Comparison of ENCODE assay signal across 11 cellular contexts in genomic region chr16:17404903-17405691, GRCh38.
DNase-seq lines count a peak whose midpoint lies in the region; ATAC-seq and TF ChIP-seq lines count a peak whose summit lies in the region.
"Had no signal": no experiment of that assay in that cellular context is flagged by ENCODE, and none has a peak within 500 bp of the region (broad histone marks: within the 10 kb centered on the region; RNA-seq: fewer than 3 reads in every experiment).

No MANE protein-coding gene starts in this region.

- H3K36me3 Mint-ChIP-seq in activated CD8-positive, alpha-beta T cell treated with anti-CD3 and anti-CD28 coated beads, Interleukin-2, amount 10 ng/mL, durations not matched to agents 7 days and 5 days (ENCODE audit: low read depth), result peaks cover 50% of the 10 kb centered on the region
- H3K36me3 Mint-ChIP-seq in activated CD8-positive, alpha-beta T cell treated with anti-CD3 and anti-CD28 coated beads for 36 hours (ENCODE audit: low read depth), result peaks cover 2% of the 10 kb centered on the region
- no peaks in the 10 kb centered on the region for H3K36me3 Mint-ChIP-seq in endothelial cell (ENCODE audit: low read depth, unreplicated experiment)

- intact Hi-C loops in activated CD8-positive, alpha-beta T cell treated with anti-CD3 and anti-CD28 coated beads for 36 hours (cut with micrococcal nuclease), result no loop called here
- intact Hi-C loops in vagina (cut with DNase I), result loop anchor here (10.0 kb wide), 1 partner anchor 110 kb away; no protein-coding TSS in a partner anchor

- H3K27me3 Mint-ChIP-seq in activated CD8-positive, alpha-beta T cell treated with anti-CD3 and anti-CD28 coated beads, Interleukin-2, amount 10 ng/mL, durations not matched to agents 7 days and 5 days (ENCODE audit: low read depth), result no peaks in the 10 kb centered on the region
- no peaks in the 10 kb centered on the region for H3K27me3 Mint-ChIP-seq in activated CD8-positive, alpha-beta T cell treated with anti-CD3 and anti-CD28 coated beads for 36 hours
- peaks cover 1% of the 10 kb centered on the region for H3K27me3 Mint-ChIP-seq in endothelial cell (ENCODE audit: unreplicated experiment)
- H3K27me3 Mint-ChIP-seq: B cell; dendritic cell treated with granulocyte-macrophage colony-stimulating factor and Interleukin-4, amounts not matched to agents 40 ng/mL and 50 ng/mL, for 4 days had no signal

- no peak for DNase-seq in activated CD8-positive, alpha-beta T cell treated with anti-CD3 and anti-CD28 coated beads, Interleukin-2, amount 10 ng/mL, durations not matched to agents 7 days and 5 days
- DNase-seq in activated CD8-positive, alpha-beta T cell treated with anti-CD3 and anti-CD28 coated beads for 36 hours, result no peak
- DNase-seq in epidermal melanocyte (ENCODE audit: insufficient read length, low spot score), result peak; percentile 89
- DNase-seq in vagina (ENCODE audit: extremely low spot score in 2 of 2), result peak in 1 of 2 donors; percentile 92
- DNase-seq in erythroblast (lab: John Stamatoyannopoulos, UW), result no peak
- no peak for DNase-seq in endothelial cell (ENCODE audit: low spot score)
- no peak for DNase-seq in RKO (ENCODE audit: low spot score)

- H3K4me1 ChIP-seq in muscle layer of colon (ENCODE audit: insufficient read depth, low read length) (peaks cover 56% of the 10 kb centered on the region), vagina (peaks cover 51% of the 10 kb centered on the region)

- POLR2A ChIA-PET in activated CD8-positive, alpha-beta T cell treated with anti-CD3 and anti-CD28 coated beads, Interleukin-2, amount 10 ng/mL, durations not matched to agents 7 days and 5 days (lab: Charles Lee), result no interaction called here
- POLR2A ChIA-PET in activated CD8-positive, alpha-beta T cell treated with anti-CD3 and anti-CD28 coated beads for 36 hours (lab: Charles Lee), result interaction anchor here (1.7 kb wide), 1 partner anchor 11 kb away, joined by 7 read pairs; no protein-coding TSS in a partner anchor

- H3K9me3 ChIP-seq in muscle layer of colon (ENCODE audit: low read length) (no peaks in the 10 kb centered on the region), vagina (no peaks in the 10 kb centered on the region)

- H3K4me3 ChIP-seq in muscle layer of colon (ENCODE audit: low read depth in 1 of 2, low read length in 2 of 2) (no peak overlapping the region), vagina (no peak overlapping the region)

- TF ChIP-seq CTCF in activated CD8-positive, alpha-beta T cell treated with anti-CD3 and anti-CD28 coated beads for 36 hours (IDR thresholded peaks at IDR 0.05), result no peak
- TF ChIP-seq CTCF in vagina (IDR thresholded peaks at IDR 0.05) (no peak), endothelial cell (IDR thresholded peaks at IDR 0.05; ENCODE audit: unreplicated experiment) (no peak)

- H3K36me3 ChIP-seq in muscle layer of colon (ENCODE audit: insufficient read depth, low read length) (no peaks in the 10 kb centered on the region), vagina (no peaks in the 10 kb centered on the region)

- H3K27ac Mint-ChIP-seq in activated CD8-positive, alpha-beta T cell treated with anti-CD3 and anti-CD28 coated beads, Interleukin-2, amount 10 ng/mL, durations not matched to agents 7 days and 5 days, result peak overlapping the region; percentile 34
- H3K27ac Mint-ChIP-seq in activated CD8-positive, alpha-beta T cell treated with anti-CD3 and anti-CD28 coated beads for 36 hours, result no peak overlapping the region
- H3K27ac Mint-ChIP-seq in endothelial cell (ENCODE audit: unreplicated experiment), result no peak overlapping the region
- H3K27ac Mint-ChIP-seq: B cell; dendritic cell treated with granulocyte-macrophage colony-stimulating factor and Interleukin-4, amounts not matched to agents 40 ng/mL and 50 ng/mL, for 4 days; T-helper 1 cell treated with Interleukin-12 subunit alpha and Interleukin-12 subunit beta and Interleukin-4 antibody, amounts not matched to agents 30 μg/mL and 1 μg/mL, for 36 hours had no signal

- peak overlapping the region; percentile 82 for H3K27ac ChIP-seq in muscle layer of colon (ENCODE audit: low read depth, low read length)
- H3K27ac ChIP-seq in vagina, result peak overlapping the region; percentile 87

- CTCF ChIA-PET in activated CD8-positive, alpha-beta T cell treated with anti-CD3 and anti-CD28 coated beads, Interleukin-2, amount 10 ng/mL, durations not matched to agents 7 days and 5 days (lab: Charles Lee), result interaction anchor here (1.6 kb wide), 1 partner anchor 11 kb away, joined by 7 read pairs; no protein-coding TSS in a partner anchor
- CTCF ChIA-PET in activated CD8-positive, alpha-beta T cell treated with anti-CD3 and anti-CD28 coated beads for 36 hours (lab: Charles Lee), result interaction anchor here (0.9 kb wide), 1 partner anchor 17 kb away, joined by 3 read pairs; no protein-coding TSS in a partner anchor

- H3K9me3 Mint-ChIP-seq in activated CD8-positive, alpha-beta T cell treated with anti-CD3 and anti-CD28 coated beads, Interleukin-2, amount 10 ng/mL, durations not matched to agents 7 days and 5 days (ENCODE audit: insufficient read depth), result no peaks in the 10 kb centered on the region
- peaks cover 4% of the 10 kb centered on the region for H3K9me3 Mint-ChIP-seq in activated CD8-positive, alpha-beta T cell treated with anti-CD3 and anti-CD28 coated beads for 36 hours
- H3K9me3 Mint-ChIP-seq in endothelial cell (ENCODE audit: unreplicated experiment), result no peaks in the 10 kb centered on the region
- H3K9me3 Mint-ChIP-seq: dendritic cell treated with granulocyte-macrophage colony-stimulating factor and Interleukin-4, amounts not matched to agents 40 ng/mL and 50 ng/mL, for 4 days had no signal

- TF ChIP-seq POLR2A in vagina (IDR thresholded peaks at IDR 0.05) (no peak), erythroblast (IDR thresholded peaks at IDR 0.05; ENCODE audit: low read length) (no peak)

- H3K27me3 ChIP-seq in muscle layer of colon (ENCODE audit: control insufficient read depth in 1 of 2, insufficient read depth in 2 of 2, low read length in 2 of 2) (no peaks in the 10 kb centered on the region), vagina (no peaks in the 10 kb centered on the region)

- H3K4me3 Mint-ChIP-seq in activated CD8-positive, alpha-beta T cell treated with anti-CD3 and anti-CD28 coated beads, Interleukin-2, amount 10 ng/mL, durations not matched to agents 7 days and 5 days, result no peak overlapping the region
- H3K4me3 Mint-ChIP-seq in activated CD8-positive, alpha-beta T cell treated with anti-CD3 and anti-CD28 coated beads for 36 hours, result no peak overlapping the region
- H3K4me3 Mint-ChIP-seq in endothelial cell (ENCODE audit: unreplicated experiment), result no peak overlapping the region
- H3K4me3 Mint-ChIP-seq: B cell; dendritic cell treated with granulocyte-macrophage colony-stimulating factor and Interleukin-4, amounts not matched to agents 40 ng/mL and 50 ng/mL, for 4 days; T-helper 1 cell treated with Interleukin-12 subunit alpha and Interleukin-12 subunit beta and Interleukin-4 antibody, amounts not matched to agents 30 μg/mL and 1 μg/mL, for 36 hours had no signal

- peaks cover 28% of the 10 kb centered on the region for H3K4me1 Mint-ChIP-seq in activated CD8-positive, alpha-beta T cell treated with anti-CD3 and anti-CD28 coated beads, Interleukin-2, amount 10 ng/mL, durations not matched to agents 7 days and 5 days (ENCODE audit: low read depth)
- peaks cover 17% of the 10 kb centered on the region for H3K4me1 Mint-ChIP-seq in activated CD8-positive, alpha-beta T cell treated with anti-CD3 and anti-CD28 coated beads for 36 hours (ENCODE audit: low read depth)
- H3K4me1 Mint-ChIP-seq in endothelial cell (ENCODE audit: unreplicated experiment), result peaks cover 9% of the 10 kb centered on the region

- no peak for ATAC-seq in activated CD8-positive, alpha-beta T cell treated with anti-CD3 and anti-CD28 coated beads, Interleukin-2, amount 10 ng/mL, durations not matched to agents 7 days and 5 days
- ATAC-seq in activated CD8-positive, alpha-beta T cell treated with anti-CD3 and anti-CD28 coated beads for 36 hours, result no peak

- H3K9ac ChIP-seq in muscle layer of colon (ENCODE audit: low read length), result peak overlapping the region; percentile 53
